Comparison of ENCODE assay signal across 8 cellular contexts in the genomic region with DNA sequence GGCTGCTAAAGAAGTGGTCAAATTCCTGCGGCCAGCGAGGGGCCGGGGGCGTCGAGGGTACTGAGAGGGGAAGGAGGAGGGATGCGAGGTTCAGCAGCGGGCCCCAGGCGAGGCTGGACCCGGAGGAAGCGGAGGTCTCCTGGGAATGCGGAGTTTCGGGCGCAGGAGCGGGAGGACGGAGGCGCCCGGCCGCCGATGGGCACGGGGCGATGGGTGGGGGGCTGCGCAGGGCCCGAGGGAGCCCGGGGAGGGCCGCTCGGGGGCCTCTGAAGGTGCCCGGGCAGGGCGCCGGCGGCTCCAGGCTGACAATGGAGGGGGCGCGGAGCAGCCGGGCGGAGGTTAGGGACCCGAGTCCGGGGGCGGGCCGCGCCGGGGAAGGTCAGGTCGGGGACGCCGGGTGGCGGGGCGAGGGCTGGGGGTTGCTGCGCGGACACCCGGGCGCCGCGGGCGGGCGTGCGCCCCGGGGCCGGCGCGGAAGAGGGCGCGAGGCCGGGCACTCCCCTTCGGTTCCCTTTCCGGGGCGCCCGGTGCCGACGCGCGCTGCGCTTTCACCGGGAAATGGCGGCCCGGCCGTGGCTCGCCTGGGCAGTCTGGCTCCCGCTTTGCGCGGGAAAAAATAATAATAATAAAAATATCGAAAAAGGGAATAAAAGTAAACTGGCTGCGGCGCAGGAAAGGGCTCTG. TPM values are rescaled to one million over a fixed set of nuclear protein-coding genes. Genes with fewer than 3 reads are reported as not detected.
DNase-seq lines count a peak whose midpoint lies in the region; ATAC-seq and TF ChIP-seq lines count a peak whose summit lies in the region.

No MANE protein-coding gene starts in this region.

- H3K9ac ChIP-seq in BLaER1 treated with 17β-estradiol and CSF1 and Interleukin-3, amounts not matched to agents 10 nM and 100 nM, result peak overlapping the region; percentile 83 to 96 (median 90)
- H3K9ac ChIP-seq in liver (ENCODE audit: low read depth in 1 of 2, low read length in 2 of 2), result no peak overlapping the region

- no peak; the same call in 1 of the 2 replicates for TF ChIP-seq EP300 in Ishikawa (IDR thresholded peaks at IDR 0.05; ENCODE audit: borderline replicate concordance)

- peak overlapping the region; percentile 73 to 90 (median 83) for H3K4me2 ChIP-seq in BLaER1 treated with 17β-estradiol and CSF1 and Interleukin-3, amounts not matched to agents 10 nM and 100 nM

- H3K4me1 ChIP-seq in BLaER1 treated with 17β-estradiol and CSF1 and Interleukin-3, amounts not matched to agents 10 nM and 100 nM, result peaks cover 7 to 22% (median 15%) of the 10 kb centered on the region in 10 experiments; a peak in 19 of 20 replicates
- peaks cover 6 to 17% (median 14%) of the 10 kb centered on the region in 4 donors for H3K4me1 ChIP-seq in liver (ENCODE audit: control insufficient read depth in 4 of 4, insufficient read depth in 4 of 4, low read length in 3 of 4)

- peaks cover 0 to 16% (median 0%) of the 10 kb centered on the region in 11 experiments; a peak in 5 of 22 replicates for H4K20me1 ChIP-seq in BLaER1 treated with 17β-estradiol and CSF1 and Interleukin-3, amounts not matched to agents 10 nM and 100 nM

- TF ChIP-seq CTCF in chondrocyte (IDR thresholded peaks at IDR 0.05), result no peak
- no peak for TF ChIP-seq CTCF in liver (IDR thresholded peaks at IDR 0.05; ENCODE audit: low read depth, low read length, missing input control)

- H3K4me3 Mint-ChIP-seq in chondrocyte (ENCODE audit: unreplicated experiment), result peak overlapping the region; percentile 85

- TF ChIP-seq RAD21 in Ishikawa (IDR thresholded peaks at IDR 0.05; ENCODE audit: low read depth) (no peak), liver (IDR thresholded peaks at IDR 0.05) (no peak)

- peak overlapping the region; percentile 74 for H3K27ac Mint-ChIP-seq in chondrocyte (ENCODE audit: unreplicated experiment)

- ATAC-seq in HG03097 (IDR thresholded peaks at IDR 0.05; ENCODE audit: low FRiP score, unreplicated experiment), result no peak

- H3K27me3 ChIP-seq in BLaER1 treated with 17β-estradiol and CSF1 and Interleukin-3, amounts not matched to agents 10 nM and 100 nM, result peaks cover 0 to 4% (median 0%) of the 10 kb centered on the region in 11 experiments; a peak in 1 of 22 replicates
- peaks cover 0 to 3% (median 0%) of the 10 kb centered on the region in 4 donors for H3K27me3 ChIP-seq in liver (ENCODE audit: control insufficient read depth in 4 of 4, insufficient read depth in 4 of 4, low read length in 3 of 4)

- H3K4me1 Mint-ChIP-seq in chondrocyte (ENCODE audit: low read depth), result peaks cover 28% of the 10 kb centered on the region

- 1% methylated on average over 81 of the region's 81 CpGs for WGBS in liver

- no peaks in the 10 kb centered on the region for H3K9me3 ChIP-seq in BLaER1 treated with 17β-estradiol and CSF1 and Interleukin-3, amounts not matched to agents 10 nM and 100 nM (replicated peaks in 1 of 11)
- no peaks in the 10 kb centered on the region for H3K9me3 ChIP-seq in liver (ENCODE audit: control insufficient read depth in 4 of 4, low read length in 3 of 4)

- no peaks in the 10 kb centered on the region for H3K9me3 Mint-ChIP-seq in chondrocyte (ENCODE audit: low read depth)

- peaks cover 0 to 14% (median 0%) of the 10 kb centered on the region in 11 experiments; a peak in 2 of 22 replicates for H3K36me3 ChIP-seq in BLaER1 treated with 17β-estradiol and CSF1 and Interleukin-3, amounts not matched to agents 10 nM and 100 nM
- H3K36me3 ChIP-seq in liver (ENCODE audit: control insufficient read depth in 4 of 4, insufficient read depth in 3 of 4, low read depth in 1 of 4, low read length in 3 of 4), result no peaks in the 10 kb centered on the region

- no peaks in the 10 kb centered on the region for H3K27me3 Mint-ChIP-seq in chondrocyte (ENCODE audit: low read depth)

- DNase-seq in chondrocyte (ENCODE audit: low spot score) (no peak), superior temporal gyrus (ENCODE audit: extremely low spot score) (peak; percentile 12), NCI-H1930 (lab: John Stamatoyannopoulos, UW) (no peak), NCI-H1694 (lab: John Stamatoyannopoulos, UW) (no peak)

- H3K4me3 ChIP-seq in BLaER1 treated with 17β-estradiol and CSF1 and Interleukin-3, amounts not matched to agents 10 nM and 100 nM, result peak overlapping the region; percentile 77 to 93 (median 88)
- peak overlapping the region; percentile 35 to 84 (median 70) for H3K4me3 ChIP-seq in liver (ENCODE audit: low read depth in 1 of 3, low read length in 3 of 3)

- H3K36me3 Mint-ChIP-seq in chondrocyte (ENCODE audit: low read depth), result no peaks in the 10 kb centered on the region

- H3K27ac ChIP-seq in BLaER1 treated with 17β-estradiol and CSF1 and Interleukin-3, amounts not matched to agents 10 nM and 100 nM, result peak overlapping the region; percentile 77 to 94 (median 90)
- H3K27ac ChIP-seq in liver (ENCODE audit: low read depth in 1 of 2, low read length in 2 of 2), result no peak overlapping the region

TF ChIP-seq in Ishikawa, 13 proteins besides CTCF, POLR2A, EP300 and RAD21:
- no peak for TF ChIP-seq TEAD4 (IDR thresholded peaks at IDR 0.05)
- TF ChIP-seq TCF12 (IDR thresholded peaks at IDR 0.05; ENCODE audit: low read depth), result no peak
- 0 out of 2 replicates have a peak, but pooled peaks have one; percentile 42 for TF ChIP-seq TAF1 (IDR thresholded peaks at IDR 0.05; ENCODE audit: low read depth)
- peak; percentile 60; the same call in 1 of the 2 replicates for TF ChIP-seq YY1 (IDR thresholded peaks at IDR 0.05; ENCODE audit: low read depth)
- TF ChIP-seq ZBTB7A (IDR thresholded peaks at IDR 0.05; ENCODE audit: low read depth), result peak; percentile 70
- TF ChIP-seq, protein P1, sequence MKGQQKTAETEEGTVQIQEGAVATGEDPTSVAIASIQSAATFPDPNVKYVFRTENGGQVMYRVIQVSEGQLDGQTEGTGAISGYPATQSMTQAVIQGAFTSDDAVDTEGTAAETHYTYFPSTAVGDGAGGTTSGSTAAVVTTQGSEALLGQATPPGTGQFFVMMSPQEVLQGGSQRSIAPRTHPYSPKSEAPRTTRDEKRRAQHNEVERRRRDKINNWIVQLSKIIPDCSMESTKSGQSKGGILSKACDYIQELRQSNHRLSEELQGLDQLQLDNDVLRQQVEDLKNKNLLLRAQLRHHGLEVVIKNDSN (IDR thresholded peaks at IDR 0.05), result no peak
- TF ChIP-seq, protein P2, sequence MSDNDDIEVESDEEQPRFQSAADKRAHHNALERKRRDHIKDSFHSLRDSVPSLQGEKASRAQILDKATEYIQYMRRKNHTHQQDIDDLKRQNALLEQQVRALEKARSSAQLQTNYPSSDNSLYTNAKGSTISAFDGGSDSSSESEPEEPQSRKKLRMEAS (IDR thresholded peaks at IDR 0.05), result no peak
- no peak for TF ChIP-seq FOXM1 (IDR thresholded peaks at IDR 0.05; ENCODE audit: borderline replicate concordance, low read depth)

TF ChIP-seq in liver, 16 proteins besides CTCF, POLR2A, EP300 and RAD21 (continues in another document):
- TF ChIP-seq JUND (IDR thresholded peaks at IDR 0.05) (no peak), NR2F2 (IDR thresholded peaks at IDR 0.05) (no peak), HNF4G (IDR thresholded peaks at IDR 0.05) (no peak), YY1 (IDR thresholded peaks at IDR 0.05) (no peak), TAF1 (conservative IDR thresholded peaks at IDR 0.05) (no peak), RXRA (IDR thresholded peaks at IDR 0.05) (no peak), SP1 (IDR thresholded peaks at IDR 0.05) (no peak)
- TF ChIP-seq, protein P3, sequence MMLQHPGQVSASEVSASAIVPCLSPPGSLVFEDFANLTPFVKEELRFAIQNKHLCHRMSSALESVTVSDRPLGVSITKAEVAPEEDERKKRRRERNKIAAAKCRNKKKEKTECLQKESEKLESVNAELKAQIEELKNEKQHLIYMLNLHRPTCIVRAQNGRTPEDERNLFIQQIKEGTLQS (IDR thresholded peaks at IDR 0.05), result no peak
- TF ChIP-seq, protein P4, sequence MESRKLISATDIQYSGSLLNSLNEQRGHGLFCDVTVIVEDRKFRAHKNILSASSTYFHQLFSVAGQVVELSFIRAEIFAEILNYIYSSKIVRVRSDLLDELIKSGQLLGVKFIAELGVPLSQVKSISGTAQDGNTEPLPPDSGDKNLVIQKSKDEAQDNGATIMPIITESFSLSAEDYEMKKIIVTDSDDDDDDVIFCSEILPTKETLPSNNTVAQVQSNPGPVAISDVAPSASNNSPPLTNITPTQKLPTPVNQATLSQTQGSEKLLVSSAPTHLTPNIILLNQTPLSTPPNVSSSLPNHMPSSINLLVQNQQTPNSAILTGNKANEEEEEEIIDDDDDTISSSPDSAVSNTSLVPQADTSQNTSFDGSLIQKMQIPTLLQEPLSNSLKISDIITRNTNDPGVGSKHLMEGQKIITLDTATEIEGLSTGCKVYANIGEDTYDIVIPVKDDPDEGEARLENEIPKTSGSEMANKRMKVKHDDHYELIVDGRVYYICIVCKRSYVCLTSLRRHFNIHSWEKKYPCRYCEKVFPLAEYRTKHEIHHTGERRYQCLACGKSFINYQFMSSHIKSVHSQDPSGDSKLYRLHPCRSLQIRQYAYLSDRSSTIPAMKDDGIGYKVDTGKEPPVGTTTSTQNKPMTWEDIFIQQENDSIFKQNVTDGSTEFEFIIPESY (IDR thresholded peaks at IDR 0.05), result no peak
- TF ChIP-seq, protein P2 (IDR thresholded peaks at IDR 0.05), result no peak

RNA-seq across cellular contexts. Expression of a gene that starts 0.7 kb away (rescaled TPM):
- total RNA-seq in chondrocyte (22.9 to 25.9 TPM (median 25.9 TPM) in 3 replicates), liver (1 to 10 TPM; 3.3 to 7.2 TPM)
- 1 to 10 TPM; 1.2 to 3.5 TPM for polyA plus RNA-seq in liver

Comparison
In these comparisons a context has a peak if more than half of its experiments do, and no peak if none do; other contexts are left out.
1. H3K27ac ChIP-seq: peak in BLaER1 treated with 17β-estradiol and CSF1 and Interleukin-3, amounts not matched to agents 10 nM and 100 nM (11 of 11); none in liver (0 of 2).
2. H3K9ac ChIP-seq: peak in BLaER1 treated with 17β-estradiol and CSF1 and Interleukin-3, amounts not matched to agents 10 nM and 100 nM (11 of 11); none in liver (0 of 2).